Comparison of ENCODE assay signal across 19 cellular contexts in genomic region chr7:73435471-73436009, GRCh38. TPM values are rescaled to one million over a fixed set of nuclear protein-coding genes. Genes with fewer than 3 reads are reported as not detected.
A peak's percentile ranks its signal among the peaks of the same experiment; 100 is the strongest.
DNase-seq lines count a peak whose midpoint lies in the region; ATAC-seq and TF ChIP-seq lines count a peak whose summit lies in the region.
"Had no signal": no experiment of that assay in that cellular context is flagged by ENCODE, and none has a peak within 500 bp of the region (broad histone marks: within the 10 kb centered on the region; RNA-seq: fewer than 3 reads in every experiment).

No MANE protein-coding gene starts in this region.

- ATAC-seq in activated naive CD4-positive, alpha-beta T cell treated with anti-CD3 and anti-CD28 coated beads, Interleukin-2, amount 50 U/mL, for 72 hours = no peak
- ATAC-seq: activated CD8-positive, alpha-beta T cell treated with anti-CD3 and anti-CD28 coated beads, Interleukin-2, amount 10 ng/mL, durations not matched to agents 7 days and 5 days; naive thymus-derived CD4-positive, alpha-beta T cell had no signal

- peaks cover 6% of the 10 kb centered on the region for H3K4me1 Mint-ChIP-seq in activated naive CD4-positive, alpha-beta T cell treated with anti-CD3 and anti-CD28 coated beads, Interleukin-2, amount 10 ng/mL, durations not matched to agents 7 days and 5 days
- H3K4me1 Mint-ChIP-seq in chondrocyte (ENCODE audit: low read depth) = peaks cover 24% of the 10 kb centered on the region
- peaks cover 24% of the 10 kb centered on the region for H3K4me1 Mint-ChIP-seq in osteocyte (ENCODE audit: unreplicated experiment)
- H3K4me1 Mint-ChIP-seq in MCF 10A (ENCODE audit: insufficient read depth, unreplicated experiment) = no peaks in the 10 kb centered on the region
- H3K4me1 Mint-ChIP-seq: IgD-negative memory B cell had no signal

- intact Hi-C loops in MCF 10A (cut with micrococcal nuclease) = no loop called here

- peaks cover 25% of the 10 kb centered on the region for H3K27me3 Mint-ChIP-seq in activated naive CD4-positive, alpha-beta T cell treated with anti-CD3 and anti-CD28 coated beads, Interleukin-2, amount 10 ng/mL, durations not matched to agents 7 days and 5 days
- H3K27me3 Mint-ChIP-seq in chondrocyte (ENCODE audit: low read depth) (no peaks in the 10 kb centered on the region), osteocyte (ENCODE audit: unreplicated experiment) (no peaks in the 10 kb centered on the region), MCF 10A (ENCODE audit: insufficient read depth, unreplicated experiment) (no peaks in the 10 kb centered on the region)

- peak overlapping the region; percentile 18 for H3K4me3 Mint-ChIP-seq in activated naive CD4-positive, alpha-beta T cell treated with anti-CD3 and anti-CD28 coated beads, Interleukin-2, amount 10 ng/mL, durations not matched to agents 7 days and 5 days
- H3K4me3 Mint-ChIP-seq in chondrocyte (ENCODE audit: unreplicated experiment) (peak overlapping the region; percentile 29), osteocyte (ENCODE audit: unreplicated experiment) (peak overlapping the region; percentile 57), MCF 10A (ENCODE audit: unreplicated experiment) (no peak overlapping the region)

- POLR2A ChIA-PET in MCF 10A (lab: Yijun Ruan, JAX) = interaction anchor here (0.6 kb wide), 1 partner anchor 28 kb away, joined by 4 read pairs; no protein-coding TSS in a partner anchor

- peaks cover 13% of the 10 kb centered on the region for H3K36me3 Mint-ChIP-seq in activated naive CD4-positive, alpha-beta T cell treated with anti-CD3 and anti-CD28 coated beads, Interleukin-2, amount 10 ng/mL, durations not matched to agents 7 days and 5 days
- peaks cover 0 to 6% of the 10 kb centered on the region in 2 donors for H3K36me3 Mint-ChIP-seq in activated naive CD4-positive, alpha-beta T cell treated with anti-CD3 and anti-CD28 coated beads, Interleukin-2, amount 50 U/mL, for 72 hours
- H3K36me3 Mint-ChIP-seq in chondrocyte (ENCODE audit: low read depth) (peaks cover 6% of the 10 kb centered on the region), osteocyte (ENCODE audit: unreplicated experiment) (peaks cover 4% of the 10 kb centered on the region), MCF 10A (ENCODE audit: insufficient read depth, unreplicated experiment) (peaks cover 21% of the 10 kb centered on the region)
- H3K36me3 Mint-ChIP-seq: IgD-negative memory B cell had no signal

- TF ChIP-seq CTCF in chondrocyte (IDR thresholded peaks at IDR 0.05) (no peak), osteocyte (IDR thresholded peaks at IDR 0.05) (no peak), MCF 10A (IDR thresholded peaks at IDR 0.05; ENCODE audit: unreplicated experiment) (no peak)

- no peak overlapping the region for H3K27ac Mint-ChIP-seq in activated naive CD4-positive, alpha-beta T cell treated with anti-CD3 and anti-CD28 coated beads, Interleukin-2, amount 10 ng/mL, durations not matched to agents 7 days and 5 days
- H3K27ac Mint-ChIP-seq in activated naive CD4-positive, alpha-beta T cell treated with anti-CD3 and anti-CD28 coated beads, Interleukin-2, amount 50 U/mL, for 72 hours = no peak overlapping the region
- H3K27ac Mint-ChIP-seq in chondrocyte (ENCODE audit: unreplicated experiment) (no peak overlapping the region), osteocyte (ENCODE audit: unreplicated experiment) (no peak overlapping the region), MCF 10A (ENCODE audit: low read depth, unreplicated experiment) (no peak overlapping the region)
- H3K27ac Mint-ChIP-seq: activated CD8-positive, alpha-beta T cell treated with anti-CD3 and anti-CD28 coated beads, Interleukin-2, amount 10 ng/mL, durations not matched to agents 7 days and 5 days; memory B cell had no signal

- no peak for DNase-seq in activated naive CD4-positive, alpha-beta T cell treated with anti-CD3 and anti-CD28 coated beads, Interleukin-2, amount 10 ng/mL, durations not matched to agents 7 days and 5 days
- no peak for DNase-seq in activated naive CD4-positive, alpha-beta T cell treated with anti-CD3 and anti-CD28 coated beads, Interleukin-2, amount 50 U/mL, for 72 hours (ENCODE audit: low spot score in 2 of 2)
- no peak for DNase-seq in chondrocyte (ENCODE audit: low spot score)
- no peak for DNase-seq in osteocyte (ENCODE audit: extremely low spot score, unreplicated experiment)
- no peak for DNase-seq in T-helper 9 cell
- DNase-seq in MCF 10A (ENCODE audit: unreplicated experiment) = no peak
- no peak for DNase-seq in stimulated activated naive CD4-positive, alpha-beta T cell treated with Interleukin-2 at 50 U/mL for 16 hours (lab: John Stamatoyannopoulos, UW)
- no peak for DNase-seq in NCI-H146 treated with DMSO at 0.1 percent for 48 hours (lab: John Stamatoyannopoulos, UW; ENCODE audit: unreplicated experiment)
- DNase-seq: activated CD4-positive, CD25-positive, alpha-beta regulatory T cell treated with anti-CD3 and anti-CD28 coated beads, Interleukin-2, amount 50 U/mL, for 72 hours; activated CD8-positive, alpha-beta T cell treated with anti-CD3 and anti-CD28 coated beads, Interleukin-2, amount 10 ng/mL, durations not matched to agents 7 days and 5 days; activated T-cell treated with anti-CD3 and anti-CD28 coated beads for 4 hours; effector memory CD4-positive, alpha-beta T cell; naive thymus-derived CD4-positive, alpha-beta T cell; NCI-H510A; NK-92 treated with Interleukin-12 subunit alpha and Interleukin-12 subunit beta, amount 100 ng/mL, for 24 hours; SHP77 treated with DMSO at 0.1 percent for 48 hours; stimulated activated CD4-positive, alpha-beta T cell treated with anti-CD3 and anti-CD28 coated beads, Interleukin-1b, Interleukin-23, amount 100 ng/mL, for 48 hours had no signal

- CTCF ChIA-PET in activated naive CD4-positive, alpha-beta T cell treated with anti-CD3 and anti-CD28 coated beads, Interleukin-2, amount 10 ng/mL, durations not matched to agents 7 days and 5 days (lab: Charles Lee) = interaction anchor here (1.9 kb wide), 1 partner anchor 16 kb away, joined by 7 read pairs; no protein-coding TSS in a partner anchor
- CTCF ChIA-PET in MCF 10A (lab: Yijun Ruan, JAX) = interaction anchor here (0.7 kb wide), 1 partner anchor 78 kb away, joined by 4 read pairs; no protein-coding TSS in a partner anchor

- peaks cover 2% of the 10 kb centered on the region for H3K9me3 Mint-ChIP-seq in activated naive CD4-positive, alpha-beta T cell treated with anti-CD3 and anti-CD28 coated beads, Interleukin-2, amount 10 ng/mL, durations not matched to agents 7 days and 5 days
- no peaks in the 10 kb centered on the region for H3K9me3 Mint-ChIP-seq in activated naive CD4-positive, alpha-beta T cell treated with anti-CD3 and anti-CD28 coated beads, Interleukin-2, amount 50 U/mL, for 72 hours
- H3K9me3 Mint-ChIP-seq in chondrocyte (ENCODE audit: low read depth) = no peaks in the 10 kb centered on the region
- H3K9me3 Mint-ChIP-seq in osteocyte (ENCODE audit: unreplicated experiment) = no peaks in the 10 kb centered on the region
- no peaks in the 10 kb centered on the region for H3K9me3 Mint-ChIP-seq in MCF 10A (ENCODE audit: unreplicated experiment)
- H3K9me3 Mint-ChIP-seq: memory B cell had no signal

- no TSS peak for BruUV-seq in MCF 10A (replicated peaks; lab: Mats Ljungman, UMichigan)

RNA-seq across cellular contexts. Expression of gene FZD9, which starts 2.0 kb away (rescaled TPM):
- under 1 TPM; 0.09 to 0.23 TPM for total RNA-seq in activated naive CD4-positive, alpha-beta T cell treated with anti-CD3 and anti-CD28 coated beads, Interleukin-2, amount 50 U/mL, for 72 hours
- 2.2 to 4.5 TPM (median 4.3 TPM) in 3 replicates for total RNA-seq in chondrocyte
- total RNA-seq in osteocyte = 1.8 and 1.9 TPM in 2 replicates
- total RNA-seq in MCF 10A (2022) = not detected in 2 replicates
